In genomic region chr1:240854367-240854766, GRCh38 we compare ENCODE assay signal across 21 cellular contexts.
DNase-seq lines count a peak whose midpoint lies in the region; ATAC-seq, FAIRE-seq and TF ChIP-seq lines count a peak whose summit lies in the region.
"Had no signal": no experiment of that assay in that cellular context is flagged by ENCODE, and none has a peak within 500 bp of the region (broad histone marks: within the 10 kb centered on the region; RNA-seq: fewer than 3 reads in every experiment).

No MANE protein-coding gene starts in this region.

- no peak overlapping the region for H3K4me2 ChIP-seq in A549

- intact Hi-C loops in left lung (cut with DNase I), result no loop called here

- no peak overlapping the region for H3K4me3 ChIP-seq in A549
- H3K4me3 ChIP-seq in RWPE2 (ENCODE audit: severe bottlenecking), result no peak overlapping the region
- H3K4me3 ChIP-seq in left lung, result no peak overlapping the region
- H3K4me3 ChIP-seq: right atrium auricular region, vagina had no signal

- DNase-seq in A549 (ENCODE audit: low read depth in 1 of 2, low spot score in 1 of 2), result peak in 1 of 2 experiments; percentile 19
- DNase-seq in EL, result peak; percentile 25
- no peak for DNase-seq in RWPE2 (ENCODE audit: low spot score)
- peak; percentile 85 for DNase-seq in fibroblast of peridontal ligament (ENCODE audit: extremely low read depth)
- no peak for DNase-seq in activated CD4-positive, alpha-beta T cell treated with anti-CD3 and anti-CD28 coated beads for 1 hour
- DNase-seq in dermis blood vessel endothelial cell, result no peak
- no peak for DNase-seq in left lung
- DNase-seq: activated CD8-positive, alpha-beta memory T cell treated with anti-CD3 and anti-CD28 coated beads for 24 hours; effector memory CD8-positive, alpha-beta T cell; foreskin melanocyte; GDM1; H9; NCI-H1417 treated with DMSO at 0.1 percent for 48 hours; NCI-H226; NK-92 treated with Interleukin-12 subunit alpha and Interleukin-12 subunit beta, amount 100 ng/mL, for 24 hours; stimulated activated CD4-positive, alpha-beta T cell treated with anti-CD3 and anti-CD28 coated beads, Interleukin-2, amount 100 ng/mL, for 24 hours; T-cell had no signal

- peak; percentile 51; a peak in 4 of 5 replicates for TF ChIP-seq RAD21 in A549 (conservative IDR thresholded peaks at IDR 0.05 in 1 of 2, IDR thresholded peaks at IDR 0.05 in 1 of 2)

- no peaks in the 10 kb centered on the region for H3K36me3 ChIP-seq in RWPE2 (ENCODE audit: low read depth)
- no peaks in the 10 kb centered on the region for H3K36me3 ChIP-seq in left lung
- H3K36me3 ChIP-seq: neutrophil, right atrium auricular region, vagina had no signal

- TF ChIP-seq EP300 in A549 (IDR thresholded peaks at IDR 0.05), result no peak

- H3K9me3 ChIP-seq in A549, result no peaks in the 10 kb centered on the region
- no peaks in the 10 kb centered on the region for H3K9me3 ChIP-seq in RWPE2 (ENCODE audit: severe bottlenecking)
- peaks cover 0 to 4% of the 10 kb centered on the region in 2 donors for H3K9me3 ChIP-seq in left lung
- H3K9me3 ChIP-seq: neutrophil, right atrium auricular region, vagina had no signal

- FAIRE-seq in A549 (lab: Jason Lieb, UNC), result no peak

- H3K27ac ChIP-seq in A549 (no peak overlapping the region), RWPE2 (ENCODE audit: poor library complexity, severe bottlenecking) (no peak overlapping the region), left lung (no peak overlapping the region)
- H3K27ac ChIP-seq: neutrophil, right atrium auricular region, vagina had no signal

- CTCF ChIA-PET in A549 (lab: Yijun Ruan, JAX), result interaction anchor here (0.6 to 2.5 kb wide), 3 partner anchors 13 to 131 kb away, joined by 3 to 9 read pairs (median 3); no protein-coding TSS in a partner anchor

- POLR2A ChIA-PET in A549 (lab: Yijun Ruan, JAX), result no interaction called here

- ATAC-seq in A549 (peak; percentile 62 to 68; a peak in 5 of 6 replicates), RWPE2 (ENCODE audit: low read depth) (0 out of 3 replicates have a peak, but pooled peaks have one; percentile 40), GM18907 (IDR thresholded peaks at IDR 0.05; ENCODE audit: unreplicated experiment) (no peak), left lung (no peak)
- ATAC-seq: effector memory CD8-positive, alpha-beta T cell; T-cell had no signal

- TF ChIP-seq CTCF in A549 (IDR thresholded peaks at IDR 0.05), result peak; percentile 42
- TF ChIP-seq CTCF in RWPE2 (IDR thresholded peaks at IDR 0.05; ENCODE audit: poor library complexity, severe bottlenecking), result peak; percentile 35
- TF ChIP-seq CTCF in left lung (IDR thresholded peaks at IDR 0.05), result no peak

- WGBS in A549 (ENCODE audit: missing lambda C conversion rate), result 36% methylated on average over 6 of the region's 6 CpGs

- H3K27me3 ChIP-seq in RWPE2 (ENCODE audit: insufficient read depth, poor library complexity, severe bottlenecking) (no peaks in the 10 kb centered on the region), left lung (no peaks in the 10 kb centered on the region)
- H3K27me3 ChIP-seq: neutrophil, right atrium auricular region, vagina had no signal

- H3K4me1 ChIP-seq in A549 (no peaks in the 10 kb centered on the region), RWPE2 (ENCODE audit: insufficient read depth, poor library complexity, severe bottlenecking) (no peaks in the 10 kb centered on the region), left lung (no peaks in the 10 kb centered on the region)
- H3K4me1 ChIP-seq: right atrium auricular region, vagina had no signal

- TF ChIP-seq POLR2A in A549 (IDR thresholded peaks at IDR 0.05; ENCODE audit: low read length), result no peak

TF ChIP-seq in A549, 52 proteins besides CTCF, POLR2A, EP300 and RAD21:
- no peak for TF ChIP-seq ESRRA (IDR thresholded peaks at IDR 0.05; ENCODE audit: borderline replicate concordance, low read length)
- TF ChIP-seq NPAS2 (CRISPR knock-in tag; IDR thresholded peaks at IDR 0.05; ENCODE audit: borderline replicate concordance), result no peak
- no peak for TF ChIP-seq RCOR1 (IDR thresholded peaks at IDR 0.05; ENCODE audit: low read depth, low read length)
- peak; percentile 44; the same call in 2 of the 3 replicates for TF ChIP-seq SMC3 (IDR thresholded peaks at IDR 0.05)
- TF ChIP-seq CBX8 (IDR thresholded peaks at IDR 0.05), result no peak
- TF ChIP-seq EHF (CRISPR knock-in tag; IDR thresholded peaks at IDR 0.05), result no peak

Comparison
In these comparisons a context has a peak if more than half of its experiments do, and no peak if none do; other contexts are left out.
1. ATAC-seq: peak in A549 (2 of 2) and RWPE2 (single experiment); none in GM18907 (single experiment) and left lung (single experiment).
2. DNase-seq: peak in EL (single experiment) and fibroblast of peridontal ligament (single experiment); none in RWPE2 (single experiment), activated CD4-positive, alpha-beta T cell treated with anti-CD3 and anti-CD28 coated beads for 1 hour (single experiment), dermis blood vessel endothelial cell (single experiment) and left lung (0 of 2).
3. CTCF ChIP-seq: peak in A549 (single experiment) and RWPE2 (single experiment); none in left lung (0 of 2).